Comparison of ENCODE assay signal across 9 cellular contexts in genomic region chr19:3369337-3370213, GRCh38. TPM values are rescaled to one million over a fixed set of nuclear protein-coding genes. Genes with fewer than 3 reads are reported as not detected.
DNase-seq lines count a peak whose midpoint lies in the region; ATAC-seq, FAIRE-seq and TF ChIP-seq lines count a peak whose summit lies in the region.
"Had no signal": no experiment of that assay in that cellular context is flagged by ENCODE, and none has a peak within 500 bp of the region (broad histone marks: within the 10 kb centered on the region; RNA-seq: fewer than 3 reads in every experiment).

No MANE protein-coding gene starts in this region.

- no peak for ATAC-seq in HG02840 (IDR thresholded peaks at IDR 0.05; ENCODE audit: low FRiP score, unreplicated experiment)
- no peak for ATAC-seq in GM21786 (IDR thresholded peaks at IDR 0.05; ENCODE audit: unreplicated experiment)

- H3K27ac ChIP-seq in smooth muscle cell (ENCODE audit: low read depth), result peak overlapping the region; percentile 57

- no peak for TF ChIP-seq CTCF in smooth muscle cell (IDR thresholded peaks at IDR 0.05; ENCODE audit: borderline replicate concordance, insufficient read depth, poor library complexity, severe bottlenecking)

- no peak for TF ChIP-seq POLR2A in H54 (IDR thresholded peaks at IDR 0.05; ENCODE audit: low read depth, low read length)

- H3K4me1 ChIP-seq in smooth muscle cell (ENCODE audit: low read depth), result peaks cover 15% of the 10 kb centered on the region

- WGBS in smooth muscle cell (ENCODE audit: low lambda C conversion rate), result 6% methylated on average over 42 of the region's 42 CpGs

- peaks cover 14% of the 10 kb centered on the region for H3K79me2 ChIP-seq in smooth muscle cell (ENCODE audit: low read depth)

- no peaks in the 10 kb centered on the region for H3K36me3 ChIP-seq in smooth muscle cell (ENCODE audit: low read depth)

- DNase-seq in A172 (ENCODE audit: low spot score), result peak; percentile 74
- DNase-seq in H54 (ENCODE audit: insufficient read length, low spot score), result peak; percentile 68
- DNase-seq in anterior cingulate cortex (lab: John Stamatoyannopoulos, UW), result peak in 38 of 58 donors; percentile 14 to 73 (median 42)
- DNase-seq in smooth muscle cell (lab: John Stamatoyannopoulos, UW; ENCODE audit: unreplicated experiment), result peak; percentile 26
- no peak for DNase-seq in NCI-H2081 (lab: John Stamatoyannopoulos, UW)

- peaks cover 7% of the 10 kb centered on the region for H3F3A ChIP-seq in smooth muscle cell (ENCODE audit: low read depth)

- H4K20me1 ChIP-seq in smooth muscle cell (ENCODE audit: low read depth), result peaks cover 58% of the 10 kb centered on the region

- H3K4me2 ChIP-seq in smooth muscle cell, result peak overlapping the region; percentile 82

- H3K9me3 ChIP-seq in smooth muscle cell (replicated peaks; ENCODE audit: low read depth), result no peaks in the 10 kb centered on the region

- FAIRE-seq in H54 (lab: Jason Lieb, UNC), result no peak
- FAIRE-seq: frontal cortex had no signal

- H2AFZ ChIP-seq in smooth muscle cell (ENCODE audit: low read depth), result peak overlapping the region; percentile 69

- H3K4me3 ChIP-seq in iPS-11a (ENCODE audit: low read depth, low read length), result peak overlapping the region; percentile 20
- peak overlapping the region; percentile 46 for H3K4me3 ChIP-seq in smooth muscle cell

- peak overlapping the region; percentile 18 for H3K9ac ChIP-seq in smooth muscle cell (ENCODE audit: low read depth)

- peaks cover 22% of the 10 kb centered on the region for H3K27me3 ChIP-seq in smooth muscle cell (ENCODE audit: low read depth)

RNA-seq across cellular contexts. Expression of gene NFIC, which starts 3.2 kb away (rescaled TPM):
- total RNA-seq in A172 (2014; rRNA removed; shearing (Covaris generic)), result 26.2 and 32.5 TPM in 2 replicates
- 7.9 and 8.6 TPM in 2 replicates for total RNA-seq in smooth muscle cell
- 33.2 and 36.2 TPM in 2 replicates for polyA plus RNA-seq in smooth muscle cell

Comparison
In these comparisons a context has a peak if more than half of its experiments do, and no peak if none do; other contexts are left out.
1. DNase-seq: peak in A172 (single experiment), H54 (single experiment), anterior cingulate cortex (38 of 58) and smooth muscle cell (single experiment); none in NCI-H2081 (0 of 2).